ENCODE assay signal across 20 cellular contexts in the genomic region with DNA sequence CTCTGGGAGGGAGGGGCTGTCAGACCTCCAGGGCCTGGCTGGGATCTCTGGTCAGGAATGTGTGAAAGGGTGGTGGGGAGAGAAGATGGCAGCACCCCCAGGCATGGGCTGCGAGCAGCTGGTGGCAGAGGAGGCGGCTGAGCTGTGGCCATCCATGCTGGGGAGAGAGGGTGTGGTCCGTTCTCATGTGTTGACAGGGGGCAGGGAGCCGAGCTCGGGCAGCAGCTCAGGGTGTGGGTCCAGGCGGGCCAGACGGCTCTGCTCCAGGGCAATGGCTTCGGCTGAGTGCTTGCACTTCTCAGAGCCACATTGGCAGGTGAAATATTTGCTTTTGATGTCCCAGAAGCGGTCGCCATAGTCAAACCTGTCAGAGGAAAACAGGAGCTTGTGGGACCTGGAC. TPM values are rescaled to one million over a fixed set of nuclear protein-coding genes. Genes with fewer than 3 reads are reported as not detected.
DNase-seq lines count a peak whose midpoint lies in the region; ATAC-seq, FAIRE-seq and TF ChIP-seq lines count a peak whose summit lies in the region.
"Had no signal": no experiment of that assay in that cellular context is flagged by ENCODE, and none has a peak within 500 bp of the region (broad histone marks: within the 10 kb centered on the region; RNA-seq: fewer than 3 reads in every experiment).

No MANE protein-coding gene starts in this region.

- POLR2A ChIA-PET in IMR-90 (lab: Charles Lee; ENCODE audit: unreplicated experiment): no interaction called here
- POLR2A ChIA-PET in endothelial cell of umbilical vein (lab: Charles Lee): no interaction called here

- no peak for DNase-seq in IMR-90
- no peak for DNase-seq in endothelial cell of umbilical vein (ENCODE audit: low read depth, low spot score)
- peak; percentile 64 for DNase-seq in stomach
- no peak for DNase-seq in activated CD8-positive, alpha-beta memory T cell treated with anti-CD3 and anti-CD28 coated beads for 24 hours
- DNase-seq: activated CD4-positive, alpha-beta memory T cell treated with anti-CD3 and anti-CD28 coated beads, Interleukin-2, amount 10 ng/mL, durations not matched to agents 7 days and 5 days; activated CD4-positive, CD25-positive, alpha-beta regulatory T cell; activated naive CD4-positive, alpha-beta T cell treated with Interleukin-2 at 50 U/mL for 16 hours; activated T-cell treated with anti-CD3 and anti-CD28 coated beads, Interleukin-2, amount 50 U/mL, for 24 hours; amygdala; heart right ventricle; left ventricle myocardium inferior; NCI-H1436; NCI-H524 treated with DMSO at 0.1 percent for 48 hours; stimulated activated CD4-positive, alpha-beta T cell treated with anti-CD3 and anti-CD28 coated beads, Interleukin-4, amount 100 ng/mL, for 4 hours; stimulated activated naive CD8-positive, alpha-beta T cell treated with anti-CD3 and anti-CD28 coated beads, Interleukin-15, amount 100 ng/mL, for 72 hours; T1000; trophoblast cell had no signal

- dilution Hi-C loops in IMR-90 (cut with HindIII; ENCODE audit: low sequenced_read_pairs, unreplicated experiment) (no loop called here), endothelial cell of umbilical vein (cut with MboI; ENCODE audit: extremely low pct_ligation_motif_present, low sequenced_read_pairs) (no loop called here)

- intact Hi-C loops in IMR-90 (cut with micrococcal nuclease): no loop called here
- intact Hi-C loops in endothelial cell of umbilical vein (cut with micrococcal nuclease): no loop called here
- intact Hi-C loops in stomach (cut with DNase I; ENCODE audit: low total_unique reads): no loop called here

- no peak overlapping the region for H4K91ac ChIP-seq in IMR-90 (ENCODE audit: insufficient read depth, low read depth, low read length)

- H2BK5ac ChIP-seq in IMR-90 (ENCODE audit: low read depth, low read length, poor library complexity, severe bottlenecking): no peak overlapping the region

- H3K9ac ChIP-seq in IMR-90 (ENCODE audit: low read depth, low read length) (no peak overlapping the region), endothelial cell of umbilical vein (replicated peaks; ENCODE audit: extremely low read depth, insufficient read depth, low read length) (no peak overlapping the region)

- CTCF ChIA-PET in IMR-90 (lab: Yijun Ruan, JAX) (no interaction called here), endothelial cell of umbilical vein (lab: Charles Lee) (no interaction called here)

- no peak overlapping the region for H2AK9ac ChIP-seq in IMR-90 (replicated peaks; ENCODE audit: low read depth, low read length, poor library complexity)

- no peak for TF ChIP-seq RAD21 in IMR-90 (IDR thresholded peaks at IDR 0.05; ENCODE audit: low read length)

- H3K9me3 ChIP-seq in IMR-90 (ENCODE audit: control insufficient read depth, insufficient read depth, low read length) (no peaks in the 10 kb centered on the region), endothelial cell of umbilical vein (replicated peaks; ENCODE audit: control insufficient read depth, insufficient read depth, low read length) (no peaks in the 10 kb centered on the region), stomach (no peaks in the 10 kb centered on the region)
- H3K9me3 ChIP-seq: heart right ventricle, left ventricle myocardium inferior had no signal

- H3K4me1 ChIP-seq in IMR-90 (ENCODE audit: control insufficient read depth, insufficient read depth, low read length) (peaks cover 9% of the 10 kb centered on the region), endothelial cell of umbilical vein (ENCODE audit: control insufficient read depth, extremely low read depth, insufficient read depth, low read length) (peaks cover 6% of the 10 kb centered on the region), stomach (peaks cover 12 to 38% (median 22%) of the 10 kb centered on the region in 4 donors)
- H3K4me1 ChIP-seq: heart right ventricle, left ventricle myocardium inferior had no signal

- H2BK20ac ChIP-seq in IMR-90 (ENCODE audit: low read depth, low read length): no peak overlapping the region

- no peak overlapping the region for H2AK5ac ChIP-seq in IMR-90 (ENCODE audit: low read depth, low read length)

- H4K20me1 ChIP-seq in IMR-90 (ENCODE audit: insufficient read depth, low read length) (0 out of 2 replicates have a peak, but pooled peaks cover 2% of the 10 kb centered on the region), endothelial cell of umbilical vein (replicated peaks; ENCODE audit: control insufficient read depth, extremely low read depth, insufficient read depth, low read length) (no peaks in the 10 kb centered on the region)

- H3K79me2 ChIP-seq in endothelial cell of umbilical vein (ENCODE audit: control insufficient read depth, insufficient read depth, low read length): no peaks in the 10 kb centered on the region

- H3K9me1 ChIP-seq in IMR-90 (ENCODE audit: insufficient read depth, low read length) (0 out of 2 replicates have a peak, but pooled peaks cover 2% of the 10 kb centered on the region), endothelial cell of umbilical vein (replicated peaks; ENCODE audit: control insufficient read depth, extremely low read depth, insufficient read depth, low read length) (no peaks in the 10 kb centered on the region)

- no peak overlapping the region for H2BK15ac ChIP-seq in IMR-90 (ENCODE audit: low read depth, low read length)

- no peak overlapping the region for H2BK120ac ChIP-seq in IMR-90 (ENCODE audit: low read depth, low read length)

- no peak overlapping the region for H4K5ac ChIP-seq in IMR-90 (ENCODE audit: low read depth, low read length)

- no peak overlapping the region for H3K56ac ChIP-seq in IMR-90 (ENCODE audit: extremely low read depth, insufficient read depth, low read length)

- FAIRE-seq in endothelial cell of umbilical vein (lab: Jason Lieb, UNC): no peak

- no peak overlapping the region for H3K23ac ChIP-seq in IMR-90 (ENCODE audit: low read depth, low read length)

- H3K36me3 ChIP-seq in IMR-90 (ENCODE audit: control insufficient read depth, insufficient read depth, low read length) (peaks cover 48% of the 10 kb centered on the region), endothelial cell of umbilical vein (ENCODE audit: control insufficient read depth in 2 of 2, extremely low read depth in 1 of 2, insufficient read depth in 2 of 2, low read length in 2 of 2) (peaks cover 2 to 39% of the 10 kb centered on the region in 2 experiments), stomach (peaks cover 46 to 65% (median 56%) of the 10 kb centered on the region in 4 donors)

- H4K8ac ChIP-seq in IMR-90 (ENCODE audit: low read depth in 2 of 2, low read length in 2 of 2): no peak overlapping the region

- TF ChIP-seq EP300 in stomach (IDR thresholded peaks at IDR 0.05): no peak

- H3K4me3 ChIP-seq in IMR-90 (ENCODE audit: insufficient read depth, low read depth, low read length): no peak overlapping the region
- no peak overlapping the region for H3K4me3 ChIP-seq in endothelial cell of umbilical vein (replicated peaks in 1 of 3; ENCODE audit: insufficient read depth in 1 of 3, low read depth in 1 of 3, low read length in 3 of 3)
- peak overlapping the region in 2 of 4 donors; percentile 5 to 36 for H3K4me3 ChIP-seq in stomach
- H3K4me3 ChIP-seq: cardiac muscle cell, heart right ventricle, left ventricle myocardium inferior had no signal

- no peak overlapping the region for H3K14ac ChIP-seq in IMR-90 (replicated peaks; ENCODE audit: low read depth, low read length)

- H3K79me1 ChIP-seq in IMR-90 (ENCODE audit: low read depth in 1 of 2, low read length in 2 of 2): no peaks in the 10 kb centered on the region

- H3K4me2 ChIP-seq in IMR-90 (ENCODE audit: low read depth, low read length): no peak overlapping the region
- H3K4me2 ChIP-seq in endothelial cell of umbilical vein (ENCODE audit: insufficient read depth, low read length): no peak overlapping the region

- WGBS in IMR-90 (ENCODE audit: extremely low coverage in 2 of 2, insufficient read length in 1 of 2), 2 experiments: 79% methylated on average over 7 of the region's 10 CpGs; no CpG with 5 or more reads in 1 of the 2 experiments
- WGBS in stomach, 5 donors: 30 to 65% (median 58%) methylated on average over 2 to 10 of the region's 10 CpGs

- ATAC-seq in IMR-90 (ENCODE audit: low read depth) (no peak), HG02973 (IDR thresholded peaks at IDR 0.05; ENCODE audit: unreplicated experiment) (no peak)
- ATAC-seq: heart right ventricle; stimulated activated naive CD8-positive, alpha-beta T cell treated with anti-CD3 and anti-CD28 coated beads, Interleukin-15, amount 100 ng/mL, for 72 hours had no signal

- TF ChIP-seq POLR2A in IMR-90 (IDR thresholded peaks at IDR 0.05; ENCODE audit: low read depth, low read length) (no peak), endothelial cell of umbilical vein (IDR thresholded peaks at IDR 0.05; ENCODE audit: low read depth, low read length) (no peak), stomach (IDR thresholded peaks at IDR 0.05) (no peak)

- H3K27ac ChIP-seq in IMR-90 (ENCODE audit: insufficient read depth, low read length) (no peak overlapping the region), endothelial cell of umbilical vein (ENCODE audit: insufficient read depth, low read depth, low read length) (no peak overlapping the region), stomach (peak overlapping the region; percentile 85 to 95 (median 92))
- H3K27ac ChIP-seq: cardiac muscle cell, heart right ventricle, left ventricle myocardium inferior had no signal

- no peak overlapping the region for H3K4ac ChIP-seq in IMR-90 (ENCODE audit: low read depth, low read length)

- TF ChIP-seq CTCF in IMR-90 (conservative IDR thresholded peaks at IDR 0.05; ENCODE audit: low read depth, low read length) (no peak), endothelial cell of umbilical vein (IDR thresholded peaks at IDR 0.05; ENCODE audit: extremely low read depth in 1 of 2, insufficient read depth in 1 of 2, low read depth in 1 of 2, low read length in 2 of 2) (no peak), stomach (IDR thresholded peaks at IDR 0.05) (no peak)

- in situ Hi-C loops in IMR-90 (cut with MboI; ENCODE audit: low sequenced_read_pairs): no loop called here

- BruUV-seq in IMR-90 (replicated peaks; lab: Mats Ljungman, UMichigan) (TSS peak; percentile 97), endothelial cell of umbilical vein (replicated peaks; lab: Mats Ljungman, UMichigan) (TSS peak; percentile 94)

- no peak overlapping the region for H3K18ac ChIP-seq in IMR-90 (ENCODE audit: low read depth, low read length)

- H2AFZ ChIP-seq in IMR-90 (replicated peaks; ENCODE audit: low read length, poor library complexity) (no peak overlapping the region), endothelial cell of umbilical vein (ENCODE audit: low read depth, low read length) (no peak overlapping the region)

- H3K27me3 ChIP-seq in IMR-90 (ENCODE audit: control insufficient read depth, insufficient read depth, low read length): no peaks in the 10 kb centered on the region
- no peaks in the 10 kb centered on the region for H3K27me3 ChIP-seq in endothelial cell of umbilical vein (ENCODE audit: control insufficient read depth in 2 of 2, insufficient read depth in 2 of 2, low read length in 2 of 2)
- no peaks in the 10 kb centered on the region for H3K27me3 ChIP-seq in stomach
- H3K27me3 ChIP-seq: cardiac muscle cell, heart right ventricle had no signal

RNA-seq across cellular contexts. Expression of a gene that starts 1.1 kb away (rescaled TPM):
- total RNA-seq in IMR-90 (2012; rRNA removed) (0.36 TPM in 1 of 2 replicates, not detected in the other), endothelial cell of umbilical vein (0.12 and 0.84 TPM in 2 replicates), stomach (100 to 1,000 TPM in 4 of 5 donors, 10 to 100 TPM in 1; 74.2 to 201 (median 175) TPM)
- polyA plus RNA-seq in IMR-90 (2012; rRNA removed) (0.14 and 0.19 TPM in 2 replicates), endothelial cell of umbilical vein (0.75 and 1.1 TPM in 2 replicates), stomach (100 to 1,000 TPM in 1 of 3 donors, 10 to 100 TPM in 2; 35.4 to 111 (median 47.9) TPM)
- 0.26 and 0.84 TPM in 2 replicates for polyA plus RNA-seq in IMR-90 (2012; cell fraction: cytosol; rRNA removed)
- 0.23 and 0.28 TPM in 2 replicates for polyA plus RNA-seq in IMR-90 (2012; cell fraction: nucleus; rRNA removed; ENCODE audit: low replicate concordance)
- polyA plus RNA-seq in endothelial cell of umbilical vein (2011; cell fraction: cytosol; rRNA removed): 0.46 and 0.78 TPM in 2 replicates
- 1.6 and 1.7 TPM in 2 replicates for polyA plus RNA-seq in endothelial cell of umbilical vein (2011; cell fraction: nucleus; rRNA removed)
- polyA plus RNA-seq in endothelial cell of umbilical vein (2012): 0.23 and 0.26 TPM in 2 replicates
- 0.41 and 0.72 TPM in 2 replicates for polyA minus RNA-seq in endothelial cell of umbilical vein
- polyA minus RNA-seq in endothelial cell of umbilical vein (2011; cell fraction: cytosol; rRNA and poly(A)+ RNA removed): not detected
- polyA minus RNA-seq in endothelial cell of umbilical vein (2011; cell fraction: nucleus; rRNA and poly(A)+ RNA removed): 0.24 and 0.34 TPM in 2 replicates
- total RNA-seq: cardiac muscle cell had no signal

RNA-seq across cellular contexts. Expression of a gene that starts 17.3 kb away (rescaled TPM):
- 23.6 and 28.5 TPM in 2 replicates for total RNA-seq in IMR-90 (2012; rRNA removed)
- 36.2 and 37.3 TPM in 2 replicates for polyA plus RNA-seq in IMR-90 (2012; rRNA removed)
- polyA plus RNA-seq in IMR-90 (2012; cell fraction: cytosol; rRNA removed): 32.0 and 40.9 TPM in 2 replicates
- 19.7 and 24.8 TPM in 2 replicates for polyA plus RNA-seq in IMR-90 (2012; cell fraction: nucleus; rRNA removed; ENCODE audit: low replicate concordance)
- 61.3 and 62.8 TPM in 2 replicates for total RNA-seq in endothelial cell of umbilical vein
- polyA plus RNA-seq in endothelial cell of umbilical vein: 111 and 115 TPM in 2 replicates
- polyA plus RNA-seq in endothelial cell of umbilical vein (2011; cell fraction: cytosol; rRNA removed): 74.1 and 84.9 TPM in 2 replicates
- polyA plus RNA-seq in endothelial cell of umbilical vein (2011; cell fraction: nucleus; rRNA removed): 42.3 and 48.1 TPM in 2 replicates
- polyA plus RNA-seq in endothelial cell of umbilical vein (2012): 41.5 and 51.3 TPM in 2 replicates
- 73.1 and 73.9 TPM in 2 replicates for polyA minus RNA-seq in endothelial cell of umbilical vein
- 15.0 TPM for polyA minus RNA-seq in endothelial cell of umbilical vein (2011; cell fraction: cytosol; rRNA and poly(A)+ RNA removed)
- polyA minus RNA-seq in endothelial cell of umbilical vein (2011; cell fraction: nucleus; rRNA and poly(A)+ RNA removed): 15.0 and 15.6 TPM in 2 replicates
- 10 to 100 TPM; 11.3 to 60.7 (median 25.0) TPM for total RNA-seq in stomach
- 10 to 100 TPM; 16.3 to 29.0 (median 22.2) TPM for polyA plus RNA-seq in stomach

RNA-seq across cellular contexts. Expression of a gene that starts 17.6 kb away (rescaled TPM):
- total RNA-seq in IMR-90 (2012; rRNA removed) (36.4 and 38.0 TPM in 2 replicates), endothelial cell of umbilical vein (53.7 and 54.3 TPM in 2 replicates), stomach (10 to 100 TPM; 12.1 to 58.0 (median 31.7) TPM)
- polyA plus RNA-seq in IMR-90 (2012; rRNA removed) (47.7 and 51.2 TPM in 2 replicates), endothelial cell of umbilical vein (53.3 and 56.4 TPM in 2 replicates), stomach (10 to 100 TPM; 27.3 to 43.2 (median 35.4) TPM)
- 31.6 and 49.6 TPM in 2 replicates for polyA plus RNA-seq in IMR-90 (2012; cell fraction: cytosol; rRNA removed)
- 155 and 310 TPM in 2 replicates for polyA plus RNA-seq in IMR-90 (2012; cell fraction: nucleus; rRNA removed; ENCODE audit: low replicate concordance)
- 44.1 and 44.3 TPM in 2 replicates for polyA plus RNA-seq in endothelial cell of umbilical vein (2011; cell fraction: cytosol; rRNA removed)
- 136 and 153 TPM in 2 replicates for polyA plus RNA-seq in endothelial cell of umbilical vein (2011; cell fraction: nucleus; rRNA removed)
- 35.4 and 38.2 TPM in 2 replicates for polyA plus RNA-seq in endothelial cell of umbilical vein (2012)
- polyA minus RNA-seq in endothelial cell of umbilical vein: 60.5 and 73.6 TPM in 2 replicates
- 36.8 TPM for polyA minus RNA-seq in endothelial cell of umbilical vein (2011; cell fraction: cytosol; rRNA and poly(A)+ RNA removed)
- polyA minus RNA-seq in endothelial cell of umbilical vein (2011; cell fraction: nucleus; rRNA and poly(A)+ RNA removed): 23.7 and 36.3 TPM in 2 replicates

RNA-seq across cellular contexts. Expression of a gene that starts 22.0 kb away (rescaled TPM):
- 2.0 and 2.5 TPM in 2 replicates for total RNA-seq in IMR-90 (2012; rRNA removed)
- polyA plus RNA-seq in IMR-90 (2012; rRNA removed): 8.1 and 8.5 TPM in 2 replicates
- 2.5 and 4.5 TPM in 2 replicates for polyA plus RNA-seq in IMR-90 (2012; cell fraction: cytosol; rRNA removed)
- 2.0 and 2.9 TPM in 2 replicates for polyA plus RNA-seq in IMR-90 (2012; cell fraction: nucleus; rRNA removed; ENCODE audit: low replicate concordance)
- 3.5 and 4.9 TPM in 2 replicates for total RNA-seq in endothelial cell of umbilical vein
- polyA plus RNA-seq in endothelial cell of umbilical vein: 2.8 and 2.9 TPM in 2 replicates
- polyA plus RNA-seq in endothelial cell of umbilical vein (2011; cell fraction: cytosol; rRNA removed): 2.3 and 2.7 TPM in 2 replicates
- polyA plus RNA-seq in endothelial cell of umbilical vein (2011; cell fraction: nucleus; rRNA removed): 1.6 and 1.7 TPM in 2 replicates
- 2.0 and 2.6 TPM in 2 replicates for polyA plus RNA-seq in endothelial cell of umbilical vein (2012)
- 2.2 and 2.5 TPM in 2 replicates for polyA minus RNA-seq in endothelial cell of umbilical vein
- polyA minus RNA-seq in endothelial cell of umbilical vein (2011; cell fraction: cytosol; rRNA and poly(A)+ RNA removed): 9.1 TPM
- polyA minus RNA-seq in endothelial cell of umbilical vein (2011; cell fraction: nucleus; rRNA and poly(A)+ RNA removed): 1.2 and 1.4 TPM in 2 replicates
- total RNA-seq in stomach: 1 to 10 TPM in 3 of 5 donors, under 1 TPM in 2; 0.43 to 6.4 (median 1.3) TPM
- polyA plus RNA-seq in stomach: 1 to 10 TPM; 1.8 to 3.4 (median 2.2) TPM
- polyA plus RNA-seq: cardiac muscle cell had no signal

RNA-seq across cellular contexts. Expression of a gene that starts 47.6 kb away (rescaled TPM):
- total RNA-seq in IMR-90 (2012; rRNA removed): under 0.01 and 0.18 TPM in 2 replicates
- polyA plus RNA-seq in IMR-90 (2012; rRNA removed): 0.19 and 0.26 TPM in 2 replicates
- polyA plus RNA-seq in IMR-90 (2012; cell fraction: cytosol; rRNA removed): 0.33 and 0.40 TPM in 2 replicates
- 0.30 and 0.69 TPM in 2 replicates for polyA plus RNA-seq in IMR-90 (2012; cell fraction: nucleus; rRNA removed; ENCODE audit: low replicate concordance)
- 0.60 TPM in 1 of 2 replicates, not detected in the other for total RNA-seq in endothelial cell of umbilical vein
- polyA plus RNA-seq in endothelial cell of umbilical vein: not detected in 2 replicates
- polyA plus RNA-seq in endothelial cell of umbilical vein (2011; cell fraction: cytosol; rRNA removed): 0.03 TPM in 1 of 2 replicates, not detected in the other
- not detected in 2 replicates for polyA plus RNA-seq in endothelial cell of umbilical vein (2011; cell fraction: nucleus; rRNA removed)
- not detected in 2 replicates for polyA plus RNA-seq in endothelial cell of umbilical vein (2012)
- not detected in 2 replicates for polyA minus RNA-seq in endothelial cell of umbilical vein
- polyA minus RNA-seq in endothelial cell of umbilical vein (2011; cell fraction: cytosol; rRNA and poly(A)+ RNA removed): not detected
- polyA minus RNA-seq in endothelial cell of umbilical vein (2011; cell fraction: nucleus; rRNA and poly(A)+ RNA removed): not detected in 2 replicates
- 10 to 100 TPM in 1 of 5 donors, 1 to 10 TPM in 3, not detected in 1; 1.7 to 24.6 (median 4.0) TPM for total RNA-seq in stomach
- 1 to 10 TPM; 3.3 to 6.3 (median 4.9) TPM for polyA plus RNA-seq in stomach
- total RNA-seq: dermis microvascular lymphatic vessel endothelial cell had no signal

Comparison
In these comparisons a context has a peak if more than half of its experiments do, and no peak if none do; other contexts are left out.
1. H3K27ac ChIP-seq: peak in stomach (5 of 5); none in IMR-90 (single experiment) and endothelial cell of umbilical vein (single experiment).
2. RNA of a gene that starts 1.1 kb away (total RNA-seq): 74.2 to 201 TPM in stomach; 0.12 to 0.84 TPM in endothelial cell of umbilical vein and 0.36 TPM in IMR-90; every median in the first group is over 10 times any median in the second.